In the genomic region with DNA sequence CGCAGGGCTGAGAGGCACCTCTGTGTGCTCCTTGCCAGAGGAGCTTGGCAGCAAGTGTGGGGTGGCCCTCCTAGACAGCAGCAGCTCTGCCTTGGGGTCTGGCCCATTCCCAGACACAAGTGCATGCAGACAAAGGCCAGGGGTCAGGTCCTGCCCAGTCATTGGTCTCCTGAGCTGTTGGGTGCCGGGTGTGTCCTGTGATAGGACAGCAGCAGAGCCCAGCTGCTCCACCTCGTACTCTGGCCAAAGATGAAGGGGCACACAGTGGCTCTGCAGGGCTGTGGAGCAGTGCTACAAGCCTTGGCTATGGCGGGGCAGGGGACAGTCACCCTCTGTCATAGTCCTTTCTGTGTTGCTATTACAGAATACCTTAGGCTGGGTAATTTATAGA, we compare ENCODE assay signal across 16 cellular contexts. TPM values are rescaled to one million over a fixed set of nuclear protein-coding genes. Genes with fewer than 3 reads are reported as not detected.
DNase-seq lines count a peak whose midpoint lies in the region; ATAC-seq, FAIRE-seq and TF ChIP-seq lines count a peak whose summit lies in the region.
"Had no signal": no experiment of that assay in that cellular context is flagged by ENCODE, and none has a peak within 500 bp of the region (broad histone marks: within the 10 kb centered on the region; RNA-seq: fewer than 3 reads in every experiment).

No MANE protein-coding gene starts in this region.

- no peak overlapping the region for H3K23ac ChIP-seq in neuronal stem cell (ENCODE audit: low read depth, low read length, poor library complexity)

- H3K4me1 Mint-ChIP-seq in activated CD4-positive, alpha-beta memory T cell treated with anti-CD3 and anti-CD28 coated beads, Interleukin-2, amount 10 ng/mL, durations not matched to agents 7 days and 5 days, result no peaks in the 10 kb centered on the region
- H3K4me1 Mint-ChIP-seq: CD4-positive, CD25-positive, alpha-beta regulatory T cell; IgD-negative memory B cell had no signal

- H3K79me1 ChIP-seq in neuronal stem cell (ENCODE audit: low read depth, low read length), result no peaks in the 10 kb centered on the region

- intact Hi-C loops in right cardiac atrium (cut with DNase I) (no loop called here), left ventricle myocardium inferior (cut with micrococcal nuclease) (no loop called here), K562 (cut with micrococcal nuclease) (no loop called here), aorta (cut with DNase I) (no loop called here), A673 (cut with micrococcal nuclease; ENCODE audit: unreplicated experiment) (no loop called here)

- POLR2A ChIA-PET in K562 (lab: Yijun Ruan, JAX), result no interaction called here
- POLR2A ChIA-PET in activated CD4-positive, alpha-beta memory T cell treated with anti-CD3 and anti-CD28 coated beads, Interleukin-2, amount 10 ng/mL, durations not matched to agents 7 days and 5 days (lab: Charles Lee), result no interaction called here
- POLR2A ChIA-PET in A673 (lab: Charles Lee; ENCODE audit: low non-redundant PET), result no interaction called here

- TF ChIP-seq EP300 in K562 (IDR thresholded peaks at IDR 0.05; ENCODE audit: low read length), result no peak

- H3K9me3 ChIP-seq in right cardiac atrium (ENCODE audit: control insufficient read depth, low read length) (no peaks in the 10 kb centered on the region), left ventricle myocardium inferior (replicated peaks) (no peaks in the 10 kb centered on the region), K562 (replicated peaks; ENCODE audit: control insufficient read depth, insufficient read depth, low read depth, low read length) (peaks cover 2% of the 10 kb centered on the region; the same call in 1 of the 2 replicates), neuronal stem cell (replicated peaks in 1 of 2; ENCODE audit: control insufficient read depth in 2 of 2, insufficient read depth in 1 of 2, low read depth in 1 of 2, low read length in 2 of 2) (no peaks in the 10 kb centered on the region), aorta (ENCODE audit: control insufficient read depth, low read length) (no peaks in the 10 kb centered on the region), A673 (ENCODE audit: low read depth, low read length, poor library complexity, severe bottlenecking) (no peaks in the 10 kb centered on the region)
- H3K9me3 ChIP-seq: HAP-1 had no signal

- H3K27me3 ChIP-seq in right cardiac atrium (ENCODE audit: control insufficient read depth, insufficient read depth) (no peaks in the 10 kb centered on the region), left ventricle myocardium inferior (ENCODE audit: low read depth) (no peaks in the 10 kb centered on the region), K562 (ENCODE audit: control insufficient read depth in 2 of 2, insufficient read depth in 2 of 2, low read length in 2 of 2) (no peaks in the 10 kb centered on the region), neuronal stem cell (ENCODE audit: control insufficient read depth in 3 of 3, insufficient read depth in 3 of 3, low read depth in 1 of 3, low read length in 3 of 3) (no peaks in the 10 kb centered on the region), aorta (ENCODE audit: control insufficient read depth in 1 of 2, insufficient read depth in 2 of 2, low read length in 1 of 2) (no peaks in the 10 kb centered on the region), A673 (replicated peaks; ENCODE audit: insufficient read depth, low read depth, low read length, poor library complexity) (no peaks in the 10 kb centered on the region)
- H3K27me3 ChIP-seq: BLaER1 had no signal

- no peak overlapping the region for H3K27ac Mint-ChIP-seq in activated CD4-positive, alpha-beta memory T cell treated with anti-CD3 and anti-CD28 coated beads, Interleukin-2, amount 10 ng/mL, durations not matched to agents 7 days and 5 days
- H3K27ac Mint-ChIP-seq: IgD-negative memory B cell had no signal

- no peak for TF ChIP-seq RAD21 in K562 (CRISPR knock-in tag; conservative IDR thresholded peaks at IDR 0.05 in 1 of 2, IDR thresholded peaks at IDR 0.05 in 1 of 2)

- H2AFZ ChIP-seq in K562 (ENCODE audit: low read depth, low read length), result no peak overlapping the region
- no peak overlapping the region for H2AFZ ChIP-seq in neuronal stem cell (ENCODE audit: low read length)

- no peak overlapping the region for H2BK12ac ChIP-seq in neuronal stem cell (ENCODE audit: low read length)

- in situ Hi-C loops in K562 (cut with MboI), result no loop called here

- H3K4me1 ChIP-seq in right cardiac atrium (ENCODE audit: control insufficient read depth, insufficient read depth, low read length) (no peaks in the 10 kb centered on the region), left ventricle myocardium inferior (no peaks in the 10 kb centered on the region), K562 (replicated peaks in 1 of 2; ENCODE audit: control insufficient read depth in 2 of 2, insufficient read depth in 2 of 2, low read length in 2 of 2) (peaks cover 0 to 9% of the 10 kb centered on the region in 2 experiments; a peak in 2 of 5 replicates), neuronal stem cell (ENCODE audit: control insufficient read depth in 2 of 2, insufficient read depth in 1 of 2, low read depth in 1 of 2, low read length in 2 of 2) (no peaks in the 10 kb centered on the region), aorta (ENCODE audit: control insufficient read depth in 1 of 2, insufficient read depth in 2 of 2, low read length in 2 of 2) (no peaks in the 10 kb centered on the region), A673 (ENCODE audit: insufficient read depth, low read length, poor library complexity, severe bottlenecking) (no peaks in the 10 kb centered on the region)
- H3K4me1 ChIP-seq: A549, HAP-1 had no signal

- peak in 2 of 3 donors; percentile 7 to 19 for DNase-seq in right cardiac atrium
- no peak for DNase-seq in left ventricle myocardium inferior
- DNase-seq in K562 (ENCODE audit: extremely low read depth in 1 of 4, low spot score in 3 of 4), result no peak
- DNase-seq in neuronal stem cell (ENCODE audit: low spot score), result no peak
- DNase-seq in aorta, result peak; percentile 32 to 63
- DNase-seq in activated CD4-positive, alpha-beta memory T cell treated with anti-CD3 and anti-CD28 coated beads, Interleukin-2, amount 10 ng/mL, durations not matched to agents 7 days and 5 days, result no peak
- DNase-seq in A673 (ENCODE audit: low spot score), result no peak
- DNase-seq: Calu3; CD4-positive, CD25-positive, alpha-beta regulatory T cell; DMS 273 treated with DMSO at 0.1 percent for 48 hours had no signal

- H3K36me3 Mint-ChIP-seq in activated CD4-positive, alpha-beta memory T cell treated with anti-CD3 and anti-CD28 coated beads, Interleukin-2, amount 10 ng/mL, durations not matched to agents 7 days and 5 days (ENCODE audit: low read depth), result no peaks in the 10 kb centered on the region
- H3K36me3 Mint-ChIP-seq: CD4-positive, CD25-positive, alpha-beta regulatory T cell; IgD-negative memory B cell had no signal

- H3K4me3 Mint-ChIP-seq in activated CD4-positive, alpha-beta memory T cell treated with anti-CD3 and anti-CD28 coated beads, Interleukin-2, amount 10 ng/mL, durations not matched to agents 7 days and 5 days, result no peak overlapping the region
- H3K4me3 Mint-ChIP-seq: CD4-positive, CD25-positive, alpha-beta regulatory T cell; IgD-negative memory B cell had no signal

- no peaks in the 10 kb centered on the region for H3K27me3 Mint-ChIP-seq in activated CD4-positive, alpha-beta memory T cell treated with anti-CD3 and anti-CD28 coated beads, Interleukin-2, amount 10 ng/mL, durations not matched to agents 7 days and 5 days

- no peak overlapping the region for H2BK120ac ChIP-seq in neuronal stem cell (ENCODE audit: low read depth, low read length)

- ATAC-seq in right cardiac atrium, result peak in 1 of 2 donors; percentile 31
- ATAC-seq in K562, result peak; percentile 49; the same call in 2 of the 3 replicates
- ATAC-seq in aorta (ENCODE audit: low FRiP score), result no peak
- ATAC-seq: A549 had no signal

- no peak for TF ChIP-seq POLR2A in K562 (conservative IDR thresholded peaks at IDR 0.05)

- H3K14ac ChIP-seq in neuronal stem cell (ENCODE audit: low read length), result no peak overlapping the region

- H3K9ac ChIP-seq in K562 (ENCODE audit: insufficient read depth in 1 of 2, low read depth in 2 of 2, low read length in 2 of 2) (no peak overlapping the region; a peak in 1 of 4 replicates), neuronal stem cell (ENCODE audit: low read depth, low read length, poor library complexity) (no peak overlapping the region)
- H3K9ac ChIP-seq: BLaER1 had no signal

- H4K8ac ChIP-seq in neuronal stem cell (ENCODE audit: low read depth, low read length), result no peak overlapping the region

- WGBS in right cardiac atrium, result 96% methylated on average over 4 of the region's 4 CpGs
- WGBS in K562 (ENCODE audit: insufficient coverage, low coverage, missing lambda C conversion rate), result 53% methylated on average over 4 of the region's 4 CpGs
- WGBS in neuronal stem cell (ENCODE audit: extremely low coverage in 2 of 2, insufficient read length in 2 of 2, insufficient replicate concordance in 1 of 2), 2 donors, result no CpG with 5 or more reads among the region's 4 CpGs
- WGBS in aorta, 2 donors, result 95 to 97% methylated on average over 4 of the region's 4 CpGs

- H3K27ac ChIP-seq in right cardiac atrium (ENCODE audit: low read length), result no peak overlapping the region
- H3K27ac ChIP-seq in left ventricle myocardium inferior (replicated peaks), result no peak overlapping the region
- no peak overlapping the region for H3K27ac ChIP-seq in K562 (ENCODE audit: extremely low read depth, low read depth, low read length)
- H3K27ac ChIP-seq in neuronal stem cell (replicated peaks; ENCODE audit: low read length), result no peak overlapping the region
- no peak overlapping the region for H3K27ac ChIP-seq in aorta (ENCODE audit: low read depth in 1 of 2, low read length in 2 of 2)
- no peak overlapping the region for H3K27ac ChIP-seq in A673 (ENCODE audit: low read depth, low read length, poor library complexity, severe bottlenecking)
- H3K27ac ChIP-seq: A549, BLaER1 had no signal

- peak overlapping the region; percentile 31 for H2BK15ac ChIP-seq in neuronal stem cell (ENCODE audit: low read length)

- no peaks in the 10 kb centered on the region for H3K79me2 ChIP-seq in K562 (ENCODE audit: control insufficient read depth, insufficient read depth, low read length)

- H3K4me2 ChIP-seq in K562 (ENCODE audit: insufficient read depth, low read length) (no peak overlapping the region), neuronal stem cell (ENCODE audit: insufficient read depth, low read length, poor library complexity, severe bottlenecking) (no peak overlapping the region)
- H3K4me2 ChIP-seq: A549, BLaER1 had no signal

- no peaks in the 10 kb centered on the region for H3K36me3 ChIP-seq in left ventricle myocardium inferior
- H3K36me3 ChIP-seq in K562 (ENCODE audit: control insufficient read depth, insufficient read depth, low read length), result no peaks in the 10 kb centered on the region
- no peaks in the 10 kb centered on the region for H3K36me3 ChIP-seq in neuronal stem cell (replicated peaks in 1 of 2; ENCODE audit: control insufficient read depth in 2 of 2, insufficient read depth in 2 of 2, low read length in 2 of 2)
- no peaks in the 10 kb centered on the region for H3K36me3 ChIP-seq in aorta (ENCODE audit: control insufficient read depth in 1 of 2, insufficient read depth in 2 of 2, low read length in 1 of 2)
- no peaks in the 10 kb centered on the region for H3K36me3 ChIP-seq in A673 (ENCODE audit: insufficient read depth, low read length, poor library complexity, severe bottlenecking)
- H3K36me3 ChIP-seq: BLaER1, HAP-1 had no signal

- no peak overlapping the region for H3K4ac ChIP-seq in neuronal stem cell (ENCODE audit: low read length)

- no peak for FAIRE-seq in K562 (lab: Jason Lieb, UNC)
- FAIRE-seq: A549 had no signal

- CTCF ChIA-PET in K562 (lab: Yijun Ruan, JAX; ENCODE audit: low intra/inter-chr PET ratio) (no interaction called here), A673 (lab: Charles Lee) (no interaction called here)
- CTCF ChIA-PET in activated CD4-positive, alpha-beta memory T cell treated with anti-CD3 and anti-CD28 coated beads, Interleukin-2, amount 10 ng/mL, durations not matched to agents 7 days and 5 days (lab: Charles Lee), result no interaction called here

- H2AK5ac ChIP-seq in neuronal stem cell (ENCODE audit: low read depth, low read length), result peak overlapping the region; percentile 3

- H3K9me1 ChIP-seq in K562 (ENCODE audit: control insufficient read depth, insufficient read depth, low read length), result no peaks in the 10 kb centered on the region

- no peak overlapping the region for H3K4me3 ChIP-seq in right cardiac atrium (ENCODE audit: low read length)
- H3K4me3 ChIP-seq in left ventricle myocardium inferior, result no peak overlapping the region
- H3K4me3 ChIP-seq in K562, result no peak overlapping the region
- no peak overlapping the region for H3K4me3 ChIP-seq in neuronal stem cell (ENCODE audit: low read length in 2 of 2)
- no peak overlapping the region for H3K4me3 ChIP-seq in aorta (ENCODE audit: low read length in 2 of 2)
- no peak overlapping the region for H3K4me3 ChIP-seq in A673 (ENCODE audit: low read depth, low read length, poor library complexity, severe bottlenecking)
- H3K4me3 ChIP-seq: A549, BLaER1, HAP-1 had no signal

- H4K91ac ChIP-seq in neuronal stem cell (ENCODE audit: low read depth, low read length, poor library complexity), result no peak overlapping the region

- BruUV-seq in K562 (replicated peaks; lab: Mats Ljungman, UMichigan), result no TSS peak
- no TSS peak for BruUV-seq in A673 (replicated peaks; lab: Mats Ljungman, UMichigan)

- H4K20me1 ChIP-seq in K562 (replicated peaks; ENCODE audit: control insufficient read depth, insufficient read depth, low read length), result no peaks in the 10 kb centered on the region
- H4K20me1 ChIP-seq: BLaER1 had no signal

- H2BK5ac ChIP-seq in neuronal stem cell (ENCODE audit: low read length), result no peak overlapping the region

- H3K9me3 Mint-ChIP-seq in activated CD4-positive, alpha-beta memory T cell treated with anti-CD3 and anti-CD28 coated beads, Interleukin-2, amount 10 ng/mL, durations not matched to agents 7 days and 5 days, result no peaks in the 10 kb centered on the region

- H3K18ac ChIP-seq in neuronal stem cell (ENCODE audit: low read length), result no peak overlapping the region

- no peak for TF ChIP-seq CTCF in left ventricle myocardium inferior (IDR thresholded peaks at IDR 0.05; ENCODE audit: borderline replicate concordance)
- no peak for TF ChIP-seq CTCF in K562 (IDR thresholded peaks at IDR 0.05 in 2 of 3, conservative IDR thresholded peaks at IDR 0.05 in 1 of 3; ENCODE audit: insufficient read depth in 2 of 3, low read depth in 1 of 3, low read length in 3 of 3)
- no peak for TF ChIP-seq CTCF in A673 (conservative IDR thresholded peaks at IDR 0.05; ENCODE audit: low read depth, low read length)

RNA-seq across cellular contexts. Expression of a gene that starts 17.3 kb away (rescaled TPM):
- total RNA-seq in right cardiac atrium (10 to 100 TPM; 14.1 to 19.1 (median 15.4) TPM), left ventricle myocardium inferior (11.4 TPM), K562 (2014; rRNA removed) (6.6 and 8.0 TPM in 2 replicates), K562 (2014; rRNA removed; fragmentation: Illumina TruSeq; extraction: Trizol) (1.4 and 2.4 TPM in 2 replicates), K562 (2015; rRNA removed; fragmentation: Illumina TruSeq; extraction: Trizol) (6.4 and 6.5 TPM in 2 replicates), K562 (2021) (14.3 and 14.8 TPM in 2 replicates), aorta (10 to 100 TPM; 64.1 to 69.1 TPM), A673 (2021) (28.4 and 30.1 TPM in 2 replicates)
- polyA plus RNA-seq in right cardiac atrium (10.3 TPM), K562 (2011; rRNA removed) (3.2 and 7.5 TPM in 2 replicates), K562 (2014; fragmentation: Illumina TruSeq; extraction: Trizol) (3.1 and 4.6 TPM in 2 replicates), K562 (2014; fragmentation: Nextera tagmentation; extraction: Ambion mirVana) (under 1 TPM; 0.06 to 0.10 TPM), K562 (2014; rRNA removed) (6.6 and 11.9 TPM in 2 replicates), aorta (10 to 100 TPM; 11.9 to 48.4 TPM)
- total RNA-seq in K562 (2011; cell fraction: chromatin; rRNA removed; ENCODE audit: low replicate concordance), result 40.9 and 87.7 TPM in 2 replicates
- total RNA-seq in K562 (2011; cell fraction: nucleolus; rRNA removed), result 31.7 and 40.8 TPM in 2 replicates
- 28.2 and 35.2 TPM in 2 replicates for total RNA-seq in K562 (2011; cell fraction: nucleoplasm; rRNA removed)
- polyA plus RNA-seq in K562 (2011; cell fraction: cytosol; rRNA removed), result 3.8 and 6.2 TPM in 2 replicates
- polyA plus RNA-seq in K562 (2011; cell fraction: nucleus; rRNA removed), result 22.7 and 40.1 TPM in 2 replicates
- polyA plus RNA-seq in K562 (2012), result 7.8 and 10.2 TPM in 2 replicates
- 1.6 and 1.9 TPM in 2 replicates for polyA minus RNA-seq in K562 (2011; rRNA and poly(A)+ RNA removed)
- polyA minus RNA-seq in K562 (2011; cell fraction: cytosol; rRNA and poly(A)+ RNA removed), result 5.9 and 6.9 TPM in 2 replicates
- 13.1 and 15.5 TPM in 2 replicates for polyA minus RNA-seq in K562 (2011; cell fraction: nucleus; rRNA and poly(A)+ RNA removed)
- polyA plus RNA-seq in neuronal stem cell (2013, experiment 1 of 2), result 9.5 TPM
- polyA plus RNA-seq in neuronal stem cell (2013, experiment 2 of 2), result 9.7 TPM
- 1 to 10 TPM; 1.6 to 1.7 TPM for total RNA-seq in activated CD4-positive, alpha-beta memory T cell treated with anti-CD3 and anti-CD28 coated beads, Interleukin-2, amount 10 ng/mL, durations not matched to agents 7 days and 5 days

RNA-seq across cellular contexts. Expression of a gene that starts 36.2 kb away (rescaled TPM):
- not detected for total RNA-seq in right cardiac atrium
- polyA plus RNA-seq in right cardiac atrium, result not detected
- not detected for total RNA-seq in left ventricle myocardium inferior
- not detected in 2 replicates for total RNA-seq in K562 (2011; cell fraction: chromatin; rRNA removed; ENCODE audit: low replicate concordance)
- total RNA-seq in K562 (2011; cell fraction: nucleolus; rRNA removed), result not detected in 2 replicates
- not detected in 2 replicates for total RNA-seq in K562 (2011; cell fraction: nucleoplasm; rRNA removed)
- not detected in 2 replicates for total RNA-seq in K562 (2014; rRNA removed)
- total RNA-seq in K562 (2014; rRNA removed; fragmentation: Illumina TruSeq; extraction: Trizol), result not detected in 2 replicates
- total RNA-seq in K562 (2015; rRNA removed; fragmentation: Illumina TruSeq; extraction: Trizol), result not detected in 2 replicates
- not detected in 2 replicates for total RNA-seq in K562 (2021)
- polyA plus RNA-seq in K562 (2011; rRNA removed), result not detected in 2 replicates
- polyA plus RNA-seq in K562 (2011; cell fraction: cytosol; rRNA removed), result not detected in 2 replicates
- polyA plus RNA-seq in K562 (2011; cell fraction: nucleus; rRNA removed), result not detected in 2 replicates
- not detected in 2 replicates for polyA plus RNA-seq in K562 (2012)
- polyA plus RNA-seq in K562 (2014; fragmentation: Illumina TruSeq; extraction: Trizol), result not detected in 2 replicates
- not detected for polyA plus RNA-seq in K562 (2014; fragmentation: Nextera tagmentation; extraction: Ambion mirVana)
- not detected in 2 replicates for polyA plus RNA-seq in K562 (2014; rRNA removed)
- not detected in 2 replicates for polyA minus RNA-seq in K562 (2011; rRNA and poly(A)+ RNA removed)
- not detected in 2 replicates for polyA minus RNA-seq in K562 (2011; cell fraction: cytosol; rRNA and poly(A)+ RNA removed)
- polyA minus RNA-seq in K562 (2011; cell fraction: nucleus; rRNA and poly(A)+ RNA removed), result not detected in 2 replicates
- polyA plus RNA-seq in neuronal stem cell (2013, experiment 1 of 2), result not detected
- polyA plus RNA-seq in neuronal stem cell (2013, experiment 2 of 2), result not detected
- not detected for total RNA-seq in aorta
- not detected for polyA plus RNA-seq in aorta
- total RNA-seq in activated CD4-positive, alpha-beta memory T cell treated with anti-CD3 and anti-CD28 coated beads, Interleukin-2, amount 10 ng/mL, durations not matched to agents 7 days and 5 days, result not detected
- total RNA-seq in A673 (2021), result not detected in 2 replicates
- total RNA-seq: Calu3; CD4-positive, CD25-positive, alpha-beta regulatory T cell; Daoy; HT1080 had no signal
- polyA plus RNA-seq: A549; CD4-positive, CD25-positive, alpha-beta regulatory T cell; IgD-negative memory B cell had no signal

RNA-seq across cellular contexts. Expression of a gene that starts 49.8 kb away (rescaled TPM):
- total RNA-seq in right cardiac atrium (under 1 TPM in 3 of 4 donors, not detected in 1; 0.28 to 0.43 (median 0.38) TPM), left ventricle myocardium inferior (0.36 TPM), K562 (2014; rRNA removed) (not detected in 2 replicates), K562 (2014; rRNA removed; fragmentation: Illumina TruSeq; extraction: Trizol) (not detected in 2 replicates), K562 (2015; rRNA removed; fragmentation: Illumina TruSeq; extraction: Trizol) (not detected in 2 replicates), K562 (2021) (not detected in 2 replicates), aorta (not detected), A673 (2021) (not detected in 2 replicates)
- polyA plus RNA-seq in right cardiac atrium (0.11 TPM), K562 (2011; rRNA removed) (not detected in 2 replicates), K562 (2014; fragmentation: Illumina TruSeq; extraction: Trizol) (not detected in 2 replicates), K562 (2014; fragmentation: Nextera tagmentation; extraction: Ambion mirVana) (not detected), K562 (2014; rRNA removed) (not detected in 2 replicates), aorta (not detected)
- not detected in 2 replicates for total RNA-seq in K562 (2011; cell fraction: chromatin; rRNA removed; ENCODE audit: low replicate concordance)
- not detected in 2 replicates for total RNA-seq in K562 (2011; cell fraction: nucleolus; rRNA removed)
- not detected in 2 replicates for total RNA-seq in K562 (2011; cell fraction: nucleoplasm; rRNA removed)
- 0.09 TPM in 1 of 2 replicates, not detected in the other for polyA plus RNA-seq in K562 (2011; cell fraction: cytosol; rRNA removed)
- not detected in 2 replicates for polyA plus RNA-seq in K562 (2011; cell fraction: nucleus; rRNA removed)
- not detected in 2 replicates for polyA plus RNA-seq in K562 (2012)
- polyA minus RNA-seq in K562 (2011; rRNA and poly(A)+ RNA removed), result not detected in 2 replicates
- not detected in 2 replicates for polyA minus RNA-seq in K562 (2011; cell fraction: cytosol; rRNA and poly(A)+ RNA removed)
- not detected in 2 replicates for polyA minus RNA-seq in K562 (2011; cell fraction: nucleus; rRNA and poly(A)+ RNA removed)
- not detected for polyA plus RNA-seq in neuronal stem cell (2013, experiment 1 of 2)
- polyA plus RNA-seq in neuronal stem cell (2013, experiment 2 of 2), result not detected
- not detected for total RNA-seq in activated CD4-positive, alpha-beta memory T cell treated with anti-CD3 and anti-CD28 coated beads, Interleukin-2, amount 10 ng/mL, durations not matched to agents 7 days and 5 days
- total RNA-seq: Calu3; CD4-positive, CD25-positive, alpha-beta regulatory T cell; Daoy; HT1080 had no signal
- polyA plus RNA-seq: A549; CD4-positive, CD25-positive, alpha-beta regulatory T cell; IgD-negative memory B cell had no signal

Comparison
In these comparisons a context has a peak if more than half of its experiments do, and no peak if none do; other contexts are left out.
1. DNase-seq: peak in right cardiac atrium (2 of 3) and aorta (2 of 2); none in left ventricle myocardium inferior (single experiment), K562 (0 of 4), neuronal stem cell (single experiment), activated CD4-positive, alpha-beta memory T cell treated with anti-CD3 and anti-CD28 coated beads, Interleukin-2, amount 10 ng/mL, durations not matched to agents 7 days and 5 days (single experiment) and A673 (single experiment).